ENCODE assay signal across 13 cellular contexts in the genomic region with DNA sequence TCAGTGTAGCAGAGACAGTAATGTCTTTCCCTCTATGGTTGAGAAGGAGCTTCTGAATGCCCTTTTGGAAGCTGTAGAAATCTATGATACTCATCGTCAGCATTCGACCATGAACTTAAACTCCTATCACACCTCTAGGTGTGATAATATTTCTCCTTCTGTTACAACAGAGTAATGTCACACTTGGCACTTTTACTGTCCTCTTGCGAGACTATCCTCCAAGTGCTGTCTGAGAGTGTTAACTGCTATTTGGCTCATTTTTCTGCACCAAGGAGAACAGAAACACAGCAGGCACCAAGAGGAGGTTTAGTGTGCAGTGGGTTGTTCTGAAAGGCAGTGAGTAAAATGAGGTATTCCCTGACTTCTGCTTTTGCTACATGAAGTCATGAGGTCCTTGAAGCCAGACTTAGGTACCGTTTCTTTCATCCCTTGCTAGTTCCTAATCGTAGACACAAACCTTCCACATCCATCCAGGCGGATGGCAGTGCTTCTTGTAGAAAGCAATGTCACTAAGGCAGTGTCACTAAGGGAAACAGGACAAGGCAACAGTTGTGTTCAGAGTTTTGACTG.
A peak's percentile ranks its signal among the peaks of the same experiment; 100 is the strongest.
DNase-seq lines count a peak whose midpoint lies in the region; ATAC-seq lines count a peak whose summit lies in the region.
"Had no signal": no experiment of that assay in that cellular context is flagged by ENCODE, and none has a peak within 500 bp of the region (broad histone marks: within the 10 kb centered on the region; RNA-seq: fewer than 3 reads in every experiment).

No MANE protein-coding gene starts in this region.

- no peak for DNase-seq in CD4-positive, alpha-beta memory T cell
- DNase-seq in caudate nucleus (lab: John Stamatoyannopoulos, UW), result no peak
- DNase-seq in SW480 (ENCODE audit: low spot score), result no peak
- DNase-seq: activated CD4-positive, alpha-beta T cell treated with anti-CD3 and anti-CD28 coated beads for 1 hour; KG1; NCI-H2171; RPMI8226 had no signal

- no peaks in the 10 kb centered on the region for H3K27me3 ChIP-seq in CD4-positive, alpha-beta memory T cell (ENCODE audit: insufficient read depth, low read length)

- POLR2A ChIA-PET in CD4-positive, alpha-beta memory T cell (lab: Charles Lee; ENCODE audit: partially characterized antibody), result interaction anchor here (1.4 kb wide), 1 partner anchor 22 kb away, joined by 3 read pairs; no protein-coding TSS in a partner anchor

- H3K27ac Mint-ChIP-seq in CD4-positive, alpha-beta memory T cell, result peak overlapping the region; percentile 39 to 94 (median 69)
- H3K27ac Mint-ChIP-seq in IgD-negative memory B cell, result peak overlapping the region; percentile 91 to 94 (median 94)

- peaks cover 0 to 2% (median 0%) of the 10 kb centered on the region in 8 donors for H3K9me3 Mint-ChIP-seq in CD4-positive, alpha-beta memory T cell
- H3K9me3 Mint-ChIP-seq in IgD-negative memory B cell, result no peaks in the 10 kb centered on the region

- intact Hi-C loops in CD4-positive, alpha-beta memory T cell (cut with micrococcal nuclease), result no loop called here

- no peak overlapping the region for H3K4me3 ChIP-seq in CD4-positive, alpha-beta memory T cell (ENCODE audit: low read length in 2 of 2)

- peaks cover 94% of the 10 kb centered on the region for H3K4me1 ChIP-seq in CD4-positive, alpha-beta memory T cell (ENCODE audit: insufficient read depth, low read length)

- H3K27me3 Mint-ChIP-seq in CD4-positive, alpha-beta memory T cell, result no peaks in the 10 kb centered on the region
- H3K27me3 Mint-ChIP-seq in IgD-negative memory B cell, result no peaks in the 10 kb centered on the region

- CTCF ChIA-PET in CD4-positive, alpha-beta memory T cell (lab: Charles Lee; ENCODE audit: partially characterized antibody), result no interaction called here

- peaks cover 81 to 98% (median 91%) of the 10 kb centered on the region in 4 donors for H3K4me1 Mint-ChIP-seq in CD4-positive, alpha-beta memory T cell
- H3K4me1 Mint-ChIP-seq in IgD-negative memory B cell, result peaks cover 64 to 88% (median 67%) of the 10 kb centered on the region in 3 donors

- no peak overlapping the region for H3K27ac ChIP-seq in CD4-positive, alpha-beta memory T cell (ENCODE audit: low read depth, low read length)
- peak overlapping the region; percentile 9 for H3K27ac ChIP-seq in caudate nucleus (ENCODE audit: low read depth, low read length)
- H3K27ac ChIP-seq: epithelial cell of prostate had no signal

- H3K36me3 ChIP-seq in CD4-positive, alpha-beta memory T cell (ENCODE audit: insufficient read depth, low read length), result peaks cover 33% of the 10 kb centered on the region

- H3K9me3 ChIP-seq in CD4-positive, alpha-beta memory T cell (ENCODE audit: control insufficient read depth in 1 of 2, low read length in 2 of 2), result no peaks in the 10 kb centered on the region

- H3K4me3 Mint-ChIP-seq in CD4-positive, alpha-beta memory T cell, result peak overlapping the region in 6 of 8 donors; percentile 1 to 84 (median 46)
- peak overlapping the region in 3 of 4 donors; percentile 56 to 69 (median 68) for H3K4me3 Mint-ChIP-seq in IgD-negative memory B cell

- ATAC-seq in GM18520 (IDR thresholded peaks at IDR 0.05; ENCODE audit: unreplicated experiment) (peak; percentile 28), HG03432 (IDR thresholded peaks at IDR 0.05; ENCODE audit: unreplicated experiment) (no peak), HG02798 (IDR thresholded peaks at IDR 0.05; ENCODE audit: poor library complexity, unreplicated experiment) (no peak), GM19467 (IDR thresholded peaks at IDR 0.05; ENCODE audit: unreplicated experiment) (no peak)

- peaks cover 59 to 93% of the 10 kb centered on the region in 2 donors for H3K36me3 Mint-ChIP-seq in CD4-positive, alpha-beta memory T cell
- peaks cover 6% of the 10 kb centered on the region for H3K36me3 Mint-ChIP-seq in IgD-negative memory B cell
